ENCODE assay signal across 23 cellular contexts in genomic region chr1:51780927-51781326, GRCh38.
DNase-seq lines count a peak whose midpoint lies in the region; ATAC-seq, FAIRE-seq and TF ChIP-seq lines count a peak whose summit lies in the region.
"Had no signal": no experiment of that assay in that cellular context is flagged by ENCODE, and none has a peak within 500 bp of the region (broad histone marks: within the 10 kb centered on the region; RNA-seq: fewer than 3 reads in every experiment).

No MANE protein-coding gene starts in this region.

- no peak overlapping the region for H3K4me2 ChIP-seq in HepG2 (ENCODE audit: low read depth, low read length)
- no peak overlapping the region for H3K4me2 ChIP-seq in K562 (ENCODE audit: insufficient read depth, low read length)
- H3K4me2 ChIP-seq: BLaER1 treated with 17β-estradiol and CSF1 and Interleukin-3, amounts not matched to agents 10 nM and 100 nM had no signal

- no peak for ATAC-seq in HepG2
- no peak for ATAC-seq in right lobe of liver
- no peak for ATAC-seq in K562
- no peak for ATAC-seq in memory B cell (ENCODE audit: low read depth)
- ATAC-seq in GM19324 (IDR thresholded peaks at IDR 0.05; ENCODE audit: low FRiP score, unreplicated experiment), result no peak

- in situ Hi-C loops in HepG2 (cut with HindIII; ENCODE audit: extremely low pct_ligation_motif_present, low pct_unique_long_range_greater_than_20kb) (no loop called here), K562 (cut with MboI) (no loop called here)

- H3K27ac Mint-ChIP-seq in memory B cell, result peak overlapping the region; percentile 40
- H3K27ac Mint-ChIP-seq: CD14-positive monocyte; CD4-positive, alpha-beta T cell had no signal

- intact Hi-C loops in HepG2 (cut with micrococcal nuclease; ENCODE audit: unreplicated experiment), result no loop called here
- intact Hi-C loops in right lobe of liver (cut with DNase I), result no loop called here
- intact Hi-C loops in K562 (cut with micrococcal nuclease), result no loop called here

- CTCF ChIA-PET in HepG2 (lab: Yijun Ruan, JAX; ENCODE audit: low intra/inter-chr PET ratio, low total read pairs) (no interaction called here), K562 (lab: Yijun Ruan, JAX; ENCODE audit: low intra/inter-chr PET ratio) (no interaction called here)

- DNase-seq in HepG2 (ENCODE audit: low spot score) (no peak), right lobe of liver (no peak), K562 (ENCODE audit: extremely low read depth in 1 of 4, low spot score in 3 of 4) (no peak), memory B cell (ENCODE audit: low spot score in 2 of 2) (no peak), NCI-H1417 (lab: John Stamatoyannopoulos, UW) (no peak), AML-193 (lab: John Stamatoyannopoulos, UW) (no peak)
- DNase-seq: BE2C; Calu3; CD4-positive, alpha-beta T cell; COR-L47; DMS53; DMS79 treated with DMSO at 0.1 percent for 48 hours; GF-D8; GOT3 had no signal

- WGBS in HepG2 (ENCODE audit: low lambda C conversion rate), result 100% methylated on average over 3 of the region's 3 CpGs
- 92% methylated on average over 3 of the region's 3 CpGs for WGBS in right lobe of liver (ENCODE audit: insufficient coverage, low coverage, low lambda C conversion rate, missing lambda C conversion rate)
- 93% methylated on average over 3 of the region's 3 CpGs for WGBS in K562 (ENCODE audit: insufficient coverage, low coverage, missing lambda C conversion rate)

- FAIRE-seq in HepG2 (lab: Jason Lieb, UNC) (no peak), K562 (lab: Jason Lieb, UNC) (no peak)
- FAIRE-seq: A204.1, GM12891, GM18507, H54 had no signal

- H3K27me3 ChIP-seq in HepG2 (ENCODE audit: control insufficient read depth in 1 of 2, insufficient read depth in 2 of 2, low read length in 2 of 2) (no peaks in the 10 kb centered on the region), right lobe of liver (no peaks in the 10 kb centered on the region), K562 (ENCODE audit: control insufficient read depth in 2 of 2, insufficient read depth in 2 of 2, low read length in 2 of 2) (no peaks in the 10 kb centered on the region)
- H3K27me3 ChIP-seq: BE2C; BLaER1 treated with 17β-estradiol and CSF1 and Interleukin-3, amounts not matched to agents 10 nM and 100 nM had no signal

- BruUV-seq in HepG2 (replicated peaks; lab: Mats Ljungman, UMichigan) (no TSS peak), K562 (replicated peaks; lab: Mats Ljungman, UMichigan) (no TSS peak)

- H2AFZ ChIP-seq in HepG2 (ENCODE audit: low read length), result no peak overlapping the region
- H2AFZ ChIP-seq in K562 (ENCODE audit: low read depth, low read length), result no peak overlapping the region

- H4K20me1 ChIP-seq in HepG2 (ENCODE audit: insufficient read depth, low read length), result no peaks in the 10 kb centered on the region; the same call in 1 of the 2 replicates
- no peaks in the 10 kb centered on the region for H4K20me1 ChIP-seq in K562 (replicated peaks; ENCODE audit: control insufficient read depth, insufficient read depth, low read length)

- H3K27me3 Mint-ChIP-seq in memory B cell, result no peaks in the 10 kb centered on the region
- H3K27me3 Mint-ChIP-seq: CD4-positive, alpha-beta T cell had no signal

- POLR2A ChIA-PET in HepG2 (lab: Yijun Ruan, JAX) (no interaction called here), K562 (lab: Yijun Ruan, JAX) (interaction anchor here (1.1 kb wide), 1 partner anchor 12 kb away, joined by 4 read pairs; no protein-coding TSS in a partner anchor)

- TF ChIP-seq RAD21 in HepG2 (CRISPR knock-in tag; IDR thresholded peaks at IDR 0.05), result no peak
- TF ChIP-seq RAD21 in K562 (CRISPR knock-in tag; conservative IDR thresholded peaks at IDR 0.05 in 1 of 2, IDR thresholded peaks at IDR 0.05 in 1 of 2), result no peak

- H3K27ac ChIP-seq in HepG2 (ENCODE audit: extremely low read length, insufficient read depth, low read length) (no peak overlapping the region), right lobe of liver (no peak overlapping the region), K562 (ENCODE audit: extremely low read depth, low read depth, low read length) (no peak overlapping the region)
- H3K27ac ChIP-seq: 22Rv1; BLaER1 treated with 17β-estradiol and CSF1 and Interleukin-3, amounts not matched to agents 10 nM and 100 nM had no signal

- TF ChIP-seq CTCF in HepG2 (CRISPR knock-in tag; IDR thresholded peaks at IDR 0.05) (no peak), right lobe of liver (IDR thresholded peaks at IDR 0.05) (no peak), K562 (IDR thresholded peaks at IDR 0.05 in 2 of 3, conservative IDR thresholded peaks at IDR 0.05 in 1 of 3; ENCODE audit: insufficient read depth in 2 of 3, low read depth in 1 of 3, low read length in 3 of 3) (no peak)

- H3K9me3 Mint-ChIP-seq in memory B cell, result no peaks in the 10 kb centered on the region
- H3K9me3 Mint-ChIP-seq: CD4-positive, alpha-beta T cell had no signal

- H3K36me3 ChIP-seq in HepG2 (replicated peaks in 1 of 2; ENCODE audit: control insufficient read depth in 1 of 2, insufficient read depth in 2 of 2, low read length in 2 of 2) (peaks cover 27 to 75% of the 10 kb centered on the region in 2 experiments), right lobe of liver (peaks cover 0 to 42% (median 27%) of the 10 kb centered on the region in 4 donors), K562 (ENCODE audit: control insufficient read depth, insufficient read depth, low read length) (peaks cover 81% of the 10 kb centered on the region)

- TF ChIP-seq POLR2A in HepG2 (IDR thresholded peaks at IDR 0.05; ENCODE audit: insufficient read depth in 1 of 2, low read depth in 2 of 2, low read length in 2 of 2), result no peak
- no peak for TF ChIP-seq POLR2A in right lobe of liver (IDR thresholded peaks at IDR 0.05)
- TF ChIP-seq POLR2A in K562 (conservative IDR thresholded peaks at IDR 0.05), result no peak

- H3K4me1 ChIP-seq in HepG2 (ENCODE audit: insufficient read depth, low read length), result no peaks in the 10 kb centered on the region
- no peaks in the 10 kb centered on the region for H3K4me1 ChIP-seq in right lobe of liver
- H3K4me1 ChIP-seq in K562 (replicated peaks in 1 of 2; ENCODE audit: control insufficient read depth in 2 of 2, insufficient read depth in 2 of 2, low read length in 2 of 2), result no peaks in the 10 kb centered on the region
- H3K4me1 ChIP-seq: BE2C, HAP-1 had no signal

- H3K9ac ChIP-seq in HepG2 (ENCODE audit: insufficient read depth, low read depth, low read length) (no peak overlapping the region), K562 (ENCODE audit: insufficient read depth in 1 of 2, low read depth in 2 of 2, low read length in 2 of 2) (no peak overlapping the region)
- H3K9ac ChIP-seq: BLaER1 treated with 17β-estradiol and CSF1 and Interleukin-3, amounts not matched to agents 10 nM and 100 nM had no signal

- peaks cover 37% of the 10 kb centered on the region for H3K36me3 Mint-ChIP-seq in memory B cell

- peaks cover 7% of the 10 kb centered on the region for H3K4me1 Mint-ChIP-seq in memory B cell

- no peaks in the 10 kb centered on the region for H3K9me3 ChIP-seq in HepG2 (ENCODE audit: low read length)
- no peaks in the 10 kb centered on the region for H3K9me3 ChIP-seq in right lobe of liver
- H3K9me3 ChIP-seq in K562 (replicated peaks; ENCODE audit: control insufficient read depth, insufficient read depth, low read depth, low read length), result no peaks in the 10 kb centered on the region
- H3K9me3 ChIP-seq: BE2C; BLaER1 treated with 17β-estradiol and CSF1 and Interleukin-3, amounts not matched to agents 10 nM and 100 nM; HAP-1 had no signal

- no peaks in the 10 kb centered on the region for H3K9me1 ChIP-seq in K562 (ENCODE audit: control insufficient read depth, insufficient read depth, low read length)

- H3K4me3 Mint-ChIP-seq in memory B cell, result no peak overlapping the region
- H3K4me3 Mint-ChIP-seq: CD14-positive monocyte; CD4-positive, alpha-beta T cell had no signal

- H3K79me2 ChIP-seq in HepG2 (ENCODE audit: insufficient read depth, low read length) (no peaks in the 10 kb centered on the region), K562 (ENCODE audit: control insufficient read depth, insufficient read depth, low read length) (peaks cover 2% of the 10 kb centered on the region; the same call in 1 of the 3 replicates)

- TF ChIP-seq EP300 in HepG2 (IDR thresholded peaks at IDR 0.05; ENCODE audit: low read depth in 2 of 2, low read length in 2 of 2) (no peak), HepG2 (CRISPR knock-in tag; IDR thresholded peaks at IDR 0.05; ENCODE audit: borderline replicate concordance) (no peak), K562 (IDR thresholded peaks at IDR 0.05; ENCODE audit: low read length) (no peak)

- no peak overlapping the region for H3K4me3 ChIP-seq in HepG2 (replicated peaks in 1 of 3; ENCODE audit: insufficient read depth in 1 of 3, low read depth in 2 of 3, low read length in 3 of 3)
- no peak overlapping the region for H3K4me3 ChIP-seq in right lobe of liver
- no peak overlapping the region for H3K4me3 ChIP-seq in K562
- H3K4me3 ChIP-seq: BLaER1 treated with 17β-estradiol and CSF1 and Interleukin-3, amounts not matched to agents 10 nM and 100 nM; HAP-1 had no signal

TF ChIP-seq in HepG2, 621 proteins besides CTCF, POLR2A, EP300 and RAD21:
- peak; percentile 62 for TF ChIP-seq RBM22 (optimal IDR thresholded peaks at IDR 0.05; ENCODE audit: low read length)
- no peak for TF ChIP-seq SP4 (CRISPR knock-in tag; IDR thresholded peaks at IDR 0.05)

TF ChIP-seq in K562, 482 proteins besides CTCF, POLR2A, EP300 and RAD21 (continues in another document):
- TF ChIP-seq CCNT2 (IDR thresholded peaks at IDR 0.05; ENCODE audit: borderline replicate concordance, extremely low read depth, insufficient read length, low read depth, low read length) (no peak), ZNF551 (CRISPR knock-in tag; IDR thresholded peaks at IDR 0.05) (no peak), ILK (tag; IDR thresholded peaks at IDR 0.05; ENCODE audit: borderline replicate concordance, low read depth) (no peak), HDGF (IDR thresholded peaks at IDR 0.05) (no peak), POLR2H (tag; IDR thresholded peaks at IDR 0.05; ENCODE audit: low read depth) (0 out of 2 replicates have a peak, but pooled peaks have one; percentile 9), PCBP2 (IDR thresholded peaks at IDR 0.05; ENCODE audit: low read depth, low read length, poor library complexity, severe bottlenecking) (no peak), CEBPG (CRISPR knock-in tag; IDR thresholded peaks at IDR 0.05) (no peak), CEBPG (tag; conservative IDR thresholded peaks at IDR 0.05 in 1 of 2, IDR thresholded peaks at IDR 0.05 in 1 of 2) (peak; percentile 58 to 72), DPF2 (IDR thresholded peaks at IDR 0.05) (no peak)

Comparison
In these comparisons a context has a peak if more than half of its experiments do, and no peak if none do; other contexts are left out.
1. Of the 241 proteins assayed by ChIP-seq in both HepG2 and K562: peak only in HepG2: RBM22; only in K562: CEBPB and CEBPG; in both: none; in neither: 237; mixed calls (peak in some experiments, not most) for 1.